Comparison of ENCODE assay signal across 8 cellular contexts in genomic region chr1:206106328-206107167, GRCh38. TPM values are rescaled to one million over a fixed set of nuclear protein-coding genes. Genes with fewer than 3 reads are reported as not detected.
DNase-seq lines count a peak whose midpoint lies in the region; ATAC-seq and TF ChIP-seq lines count a peak whose summit lies in the region.

No MANE protein-coding gene starts in this region.

- DNase-seq in AG10803 (ENCODE audit: low read depth): peak; percentile 88
- DNase-seq in NCI-H1417 treated with DMSO at 0.1 percent for 48 hours (lab: John Stamatoyannopoulos, UW): peak; percentile 17
- DNase-seq in SW480 (ENCODE audit: low spot score): peak; percentile 57
- peak; percentile 83 for DNase-seq in activated naive CD8-positive, alpha-beta T cell treated with anti-CD3 and anti-CD28 coated beads, Interleukin-2, amount 50 U/mL, for 24 hours
- peak; percentile 73 to 82 for DNase-seq in heart right ventricle
- DNase-seq in retinal pigment epithelial cell (ENCODE audit: low read depth): peak; percentile 24

- H3K27me3 ChIP-seq in heart right ventricle: peaks cover 0 to 5% (median 0%) of the 10 kb centered on the region in 7 donors

- H3K4me3 ChIP-seq in AG10803 (ENCODE audit: low read length) (no peak overlapping the region), heart right ventricle (no peak overlapping the region), retinal pigment epithelial cell (ENCODE audit: low read length) (no peak overlapping the region)

- no peaks in the 10 kb centered on the region for H3K9me3 ChIP-seq in heart right ventricle

- H3K27me3 Mint-ChIP-seq in activated naive CD8-positive, alpha-beta T cell treated with anti-CD3 and anti-CD28 coated beads, Interleukin-2, amount 50 U/mL, for 24 hours: no peaks in the 10 kb centered on the region

- H3K4me1 ChIP-seq in heart right ventricle: peaks cover 0 to 22% (median 0%) of the 10 kb centered on the region in 9 donors

- TF ChIP-seq CTCF in AG10803 (conservative IDR thresholded peaks at IDR 0.05; ENCODE audit: low read length) (peak; percentile 93), heart right ventricle (IDR thresholded peaks at IDR 0.05) (peak; percentile 86 to 92 (median 91)), retinal pigment epithelial cell (conservative IDR thresholded peaks at IDR 0.05; ENCODE audit: low read depth, low read length) (peak; percentile 92)

- intact Hi-C loops in heart right ventricle (cut with DNase I): loop anchor here (1.0 to 10.0 kb wide), 19 partner anchors 74 to 452 kb away; partner anchors contain the start of gene CTSE (in 1 of the 10)

- no peaks in the 10 kb centered on the region for H3K36me3 ChIP-seq in heart right ventricle

- no peak overlapping the region for H3K27ac ChIP-seq in heart right ventricle

- no peaks in the 10 kb centered on the region for H3K9me3 Mint-ChIP-seq in activated naive CD8-positive, alpha-beta T cell treated with anti-CD3 and anti-CD28 coated beads, Interleukin-2, amount 50 U/mL, for 24 hours

- H3K27ac Mint-ChIP-seq in activated naive CD8-positive, alpha-beta T cell treated with anti-CD3 and anti-CD28 coated beads, Interleukin-2, amount 50 U/mL, for 24 hours: no peak overlapping the region

- H3K4me1 Mint-ChIP-seq in activated naive CD8-positive, alpha-beta T cell treated with anti-CD3 and anti-CD28 coated beads, Interleukin-2, amount 50 U/mL, for 24 hours: peaks cover 2% of the 10 kb centered on the region

- H3K4me3 Mint-ChIP-seq in activated naive CD8-positive, alpha-beta T cell treated with anti-CD3 and anti-CD28 coated beads, Interleukin-2, amount 50 U/mL, for 24 hours: no peak overlapping the region

- ATAC-seq in GM21381 (IDR thresholded peaks at IDR 0.05; ENCODE audit: unreplicated experiment) (peak; percentile 70), heart right ventricle (peak; percentile 82 to 93 (median 88)), GM18861 (IDR thresholded peaks at IDR 0.05; ENCODE audit: unreplicated experiment) (no peak)
- peak; percentile 73 for ATAC-seq in activated naive CD8-positive, alpha-beta T cell treated with anti-CD3 and anti-CD28 coated beads, Interleukin-2, amount 50 U/mL, for 24 hours

- no peaks in the 10 kb centered on the region for H3K36me3 Mint-ChIP-seq in activated naive CD8-positive, alpha-beta T cell treated with anti-CD3 and anti-CD28 coated beads, Interleukin-2, amount 50 U/mL, for 24 hours (ENCODE audit: low read depth)

- 41 to 43% methylated on average over 8 of the region's 8 CpGs for WGBS in heart right ventricle, 2 donors

RNA-seq across cellular contexts. Expression of gene AVPR1B, which starts 10.6 kb away (rescaled TPM):
- total RNA-seq in heart right ventricle: not detected
- polyA plus RNA-seq in heart right ventricle: not detected

RNA-seq across cellular contexts. Expression of gene RHEX, which starts 53.6 kb away (rescaled TPM):
- 1 to 10 TPM in 1 of 10 donors, not detected in 9; 1.2 TPM for total RNA-seq in heart right ventricle
- under 1 TPM in 1 of 2 donors, not detected in 1; 0.22 TPM for polyA plus RNA-seq in heart right ventricle

Comparison
In these comparisons a context has a peak if more than half of its experiments do, and no peak if none do; other contexts are left out.
1. DNase-seq: peak in every context shown above with its lines; median percentile 88 in AG10803; 83 in activated naive CD8-positive, alpha-beta T cell treated with anti-CD3 and anti-CD28 coated beads, Interleukin-2, amount 50 U/mL, for 24 hours; 78 in heart right ventricle; 57 in SW480; 24 in retinal pigment epithelial cell; 17 in NCI-H1417 treated with DMSO at 0.1 percent for 48 hours.